14 cellular contexts compared by ENCODE assay signal in the genomic region with DNA sequence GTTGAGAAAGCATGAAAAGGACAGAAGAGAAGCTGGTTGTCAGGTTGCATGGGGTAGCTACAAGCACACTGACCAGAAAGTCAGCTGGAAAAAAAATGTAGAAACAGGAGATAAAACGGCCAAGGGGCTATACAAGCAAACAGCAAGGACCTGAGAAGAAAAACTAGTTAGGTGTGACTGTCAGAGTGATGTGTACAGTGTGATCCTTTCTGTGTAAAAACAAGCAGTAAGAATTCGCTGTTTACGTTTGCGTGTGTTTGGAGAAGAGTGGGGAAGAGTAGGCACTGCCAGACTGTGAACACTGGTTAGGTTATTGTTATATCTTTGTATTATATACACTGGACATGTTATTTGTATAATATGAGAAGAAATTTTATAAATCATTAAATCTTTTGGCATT. TPM values are rescaled to one million over a fixed set of nuclear protein-coding genes. Genes with fewer than 3 reads are reported as not detected.
DNase-seq lines count a peak whose midpoint lies in the region; ATAC-seq and TF ChIP-seq lines count a peak whose summit lies in the region.
"Had no signal": no experiment of that assay in that cellular context is flagged by ENCODE, and none has a peak within 500 bp of the region (broad histone marks: within the 10 kb centered on the region; RNA-seq: fewer than 3 reads in every experiment).

No MANE protein-coding gene starts in this region.

- DNase-seq in CD4-positive, CD25-positive, alpha-beta regulatory T cell, result no peak
- no peak for DNase-seq in GM23338 (ENCODE audit: low spot score)
- no peak for DNase-seq in chondrocyte (ENCODE audit: low spot score)
- DNase-seq in G401 (ENCODE audit: low spot score), result no peak
- DNase-seq in NCI-H1417 treated with DMSO at 0.1 percent for 48 hours (lab: John Stamatoyannopoulos, UW), result no peak
- DNase-seq: activated CD8-positive, alpha-beta T cell treated with anti-CD3 and anti-CD28 coated beads, Interleukin-2, amount 10 ng/mL, durations not matched to agents 7 days and 5 days; activated naive CD4-positive, alpha-beta T cell treated with Interleukin-2 at 50 U/mL for 16 hours; NCI-H1105; posterior cingulate gyrus; SJCRH30 had no signal

- H3K4me3 ChIP-seq in CD4-positive, CD25-positive, alpha-beta regulatory T cell (ENCODE audit: low read depth, low read length), result no peak overlapping the region
- H3K4me3 ChIP-seq in GM23338, result no peak overlapping the region
- H3K4me3 ChIP-seq in neutrophil (ENCODE audit: low read depth in 1 of 2, low read length in 1 of 2), result peak overlapping the region in 1 of 2 experiments; percentile 22
- H3K4me3 ChIP-seq: BLaER1, cardiac muscle cell, SJCRH30 had no signal

- ATAC-seq in CD4-positive, CD25-positive, alpha-beta regulatory T cell (ENCODE audit: low read depth in 2 of 2), result peak in 1 of 2 donors; percentile 6
- no peak for ATAC-seq in GM23338
- ATAC-seq in HG02885 (IDR thresholded peaks at IDR 0.05; ENCODE audit: poor library complexity, unreplicated experiment), result no peak
- ATAC-seq: activated CD8-positive, alpha-beta T cell treated with anti-CD3 and anti-CD28 coated beads, Interleukin-2, amount 10 ng/mL, durations not matched to agents 7 days and 5 days had no signal

- peaks cover 53% of the 10 kb centered on the region for H3K4me1 ChIP-seq in CD4-positive, CD25-positive, alpha-beta regulatory T cell (ENCODE audit: control insufficient read depth, insufficient read depth, low read length, poor library complexity, severe bottlenecking)
- no peaks in the 10 kb centered on the region for H3K4me1 ChIP-seq in GM23338 (ENCODE audit: insufficient read depth)
- peaks cover 77 to 83% of the 10 kb centered on the region in 2 experiments for H3K4me1 ChIP-seq in neutrophil (ENCODE audit: control insufficient read depth in 1 of 2, insufficient read depth in 1 of 2, low read depth in 1 of 2, low read length in 1 of 2)

- H3K27me3 Mint-ChIP-seq in CD4-positive, CD25-positive, alpha-beta regulatory T cell, result no peaks in the 10 kb centered on the region
- H3K27me3 Mint-ChIP-seq in GM23338 (ENCODE audit: insufficient read depth, low read depth, poor library complexity), result peaks cover 3% of the 10 kb centered on the region
- no peaks in the 10 kb centered on the region for H3K27me3 Mint-ChIP-seq in chondrocyte (ENCODE audit: low read depth)

- no peaks in the 10 kb centered on the region for H3F3A ChIP-seq in GM23338 (replicated peaks; ENCODE audit: low read depth)

- TF ChIP-seq CTCF in GM23338 (conservative IDR thresholded peaks at IDR 0.05; ENCODE audit: low read depth in 2 of 2) (no peak), chondrocyte (IDR thresholded peaks at IDR 0.05) (no peak), neutrophil (IDR thresholded peaks at IDR 0.05) (no peak)

- H3K4me2 ChIP-seq in GM23338, result no peak overlapping the region
- H3K4me2 ChIP-seq: BLaER1 had no signal

- in situ Hi-C loops in G401 (cut with HindIII; ENCODE audit: low sequenced_read_pairs), result no loop called here

- H3K4me1 Mint-ChIP-seq in CD4-positive, CD25-positive, alpha-beta regulatory T cell, result peaks cover 50 to 90% (median 67%) of the 10 kb centered on the region in 4 donors
- H3K4me1 Mint-ChIP-seq in GM23338 (peaks cover 2% of the 10 kb centered on the region; the same call in 1 of the 3 replicates), chondrocyte (ENCODE audit: low read depth) (peaks cover 72% of the 10 kb centered on the region)

- no peaks in the 10 kb centered on the region for H3K27me3 ChIP-seq in CD4-positive, CD25-positive, alpha-beta regulatory T cell (ENCODE audit: control insufficient read depth, insufficient read depth, low read length)
- H3K27me3 ChIP-seq in GM23338 (ENCODE audit: insufficient read depth) (no peaks in the 10 kb centered on the region), neutrophil (no peaks in the 10 kb centered on the region)
- H3K27me3 ChIP-seq: BLaER1, cardiac muscle cell, SJCRH30 had no signal

- no peaks in the 10 kb centered on the region for H3K9me3 ChIP-seq in CD4-positive, CD25-positive, alpha-beta regulatory T cell (ENCODE audit: control insufficient read depth in 2 of 2, low read length in 2 of 2)
- no peaks in the 10 kb centered on the region for H3K9me3 ChIP-seq in neutrophil

- peaks cover 24% of the 10 kb centered on the region for H3K36me3 ChIP-seq in CD4-positive, CD25-positive, alpha-beta regulatory T cell (ENCODE audit: control insufficient read depth, insufficient read depth, low read length)
- no peaks in the 10 kb centered on the region for H3K36me3 ChIP-seq in GM23338 (ENCODE audit: insufficient read depth)
- H3K36me3 ChIP-seq in neutrophil, result no peaks in the 10 kb centered on the region
- H3K36me3 ChIP-seq: cardiac muscle cell had no signal

- no peaks in the 10 kb centered on the region for H3K9me2 ChIP-seq in GM23338 (ENCODE audit: insufficient read depth)

- peaks cover 89% of the 10 kb centered on the region for H3K79me2 ChIP-seq in GM23338 (replicated peaks; ENCODE audit: insufficient read depth)

- no peak overlapping the region for H2AFZ ChIP-seq in GM23338

- peak overlapping the region in 2 of 3 donors; percentile 10 to 41 for H3K27ac Mint-ChIP-seq in CD4-positive, CD25-positive, alpha-beta regulatory T cell
- H3K27ac Mint-ChIP-seq in GM23338, result no peak overlapping the region
- H3K27ac Mint-ChIP-seq in chondrocyte (ENCODE audit: unreplicated experiment), result peak overlapping the region; percentile 60

- H3K9me3 Mint-ChIP-seq in CD4-positive, CD25-positive, alpha-beta regulatory T cell, result no peaks in the 10 kb centered on the region
- H3K9me3 Mint-ChIP-seq in GM23338 (no peaks in the 10 kb centered on the region), chondrocyte (ENCODE audit: low read depth) (no peaks in the 10 kb centered on the region)

- no peaks in the 10 kb centered on the region; the same call in 1 of the 2 replicates for H4K20me1 ChIP-seq in GM23338 (replicated peaks; ENCODE audit: insufficient read depth)

- H3K4me3 Mint-ChIP-seq in CD4-positive, CD25-positive, alpha-beta regulatory T cell, result peak overlapping the region in 3 of 4 donors; percentile 5 to 68 (median 22)
- no peak overlapping the region for H3K4me3 Mint-ChIP-seq in GM23338
- no peak overlapping the region for H3K4me3 Mint-ChIP-seq in chondrocyte (ENCODE audit: unreplicated experiment)
- H3K4me3 Mint-ChIP-seq: activated CD8-positive, alpha-beta T cell treated with anti-CD3 and anti-CD28 coated beads, Interleukin-2, amount 10 ng/mL, durations not matched to agents 7 days and 5 days had no signal

- H3K27ac ChIP-seq in CD4-positive, CD25-positive, alpha-beta regulatory T cell (ENCODE audit: insufficient read depth, low read length, poor library complexity, severe bottlenecking), result no peak overlapping the region
- H3K27ac ChIP-seq in GM23338 (ENCODE audit: low read depth) (peak overlapping the region; percentile 28), neutrophil (peak overlapping the region; percentile 83)
- H3K27ac ChIP-seq: BLaER1, cardiac muscle cell, SJCRH30 had no signal

- peaks cover 12% of the 10 kb centered on the region for H3K36me3 Mint-ChIP-seq in CD4-positive, CD25-positive, alpha-beta regulatory T cell
- H3K36me3 Mint-ChIP-seq in GM23338 (ENCODE audit: low read depth) (no peaks in the 10 kb centered on the region; the same call in 2 of the 3 replicates), chondrocyte (ENCODE audit: low read depth) (no peaks in the 10 kb centered on the region)

TF ChIP-seq in GM23338, 12 proteins besides CTCF, POLR2A, EP300 and RAD21:
- TF ChIP-seq POLR2AphosphoS5 (IDR thresholded peaks at IDR 0.05; ENCODE audit: low read depth) (no peak), STAT1 (IDR thresholded peaks at IDR 0.05; ENCODE audit: unreplicated experiment) (no peak), EZH2phosphoT487 (IDR thresholded peaks at IDR 0.05; ENCODE audit: unreplicated experiment) (no peak), JUNB (IDR thresholded peaks at IDR 0.05; ENCODE audit: unreplicated experiment) (no peak)

RNA-seq across cellular contexts. Expression of a gene that starts 28.1 kb away (rescaled TPM):
- total RNA-seq in CD4-positive, CD25-positive, alpha-beta regulatory T cell, result 76.3 TPM
- 10 to 100 TPM; 27.1 to 34.3 (median 30.3) TPM for polyA plus RNA-seq in CD4-positive, CD25-positive, alpha-beta regulatory T cell
- 26.2 and 26.4 TPM in 2 replicates for total RNA-seq in GM23338 (2014; rRNA removed; shearing (Covaris generic))
- polyA plus RNA-seq in GM23338 (2016; fragmentation: Nextera tagmentation; extraction: Ambion mirVana), result 16.9 and 18.9 TPM in 2 replicates
- 30.3 to 32.4 TPM (median 30.8 TPM) in 3 replicates for total RNA-seq in chondrocyte
- total RNA-seq in G401 (2014; rRNA removed; shearing (Covaris generic)), result 41.1 and 46.5 TPM in 2 replicates

Comparison
In these comparisons a context has a peak if more than half of its experiments do, and no peak if none do; other contexts are left out.
1. H3K4me3 Mint-ChIP-seq: peak in CD4-positive, CD25-positive, alpha-beta regulatory T cell (3 of 4); none in GM23338 (single experiment) and chondrocyte (single experiment).